ENCODE assay signal across 29 cellular contexts in genomic region chr2:106551466-106552130, GRCh38.
"Had no signal": no experiment of that assay in that cellular context is flagged by ENCODE, and none has a peak within 500 bp of the region (broad histone marks: within the 10 kb centered on the region; RNA-seq: fewer than 3 reads in every experiment).

No MANE protein-coding gene starts in this region.

- H3K36me3 ChIP-seq: ascending aorta, Peyer's patch, SJCRH30, WERI-Rb-1 had no signal

- DNase-seq: activated CD4-positive, alpha-beta T cell treated with anti-CD3 and anti-CD28 coated beads for 4 hours; activated CD8-positive, alpha-beta T cell treated with anti-CD3 and anti-CD28 coated beads, Interleukin-2, amount 10 ng/mL, durations not matched to agents 7 days and 5 days; activated naive CD4-positive, alpha-beta T cell; activated naive CD8-positive, alpha-beta T cell treated with anti-CD3 and anti-CD28 coated beads, Interleukin-2, amount 50 U/mL, for 24 hours; activated T-cell treated with anti-CD3 and anti-CD28 coated beads, Interleukin-2, amount 50 U/mL, for 72 hours; amniotic stem cell; body of pancreas; central memory CD4-positive, alpha-beta T cell; IMR-90; KBM-7; MV-4-11; NCI-H1092 treated with DMSO at 0.1 percent for 48 hours; NCI-H1436 treated with DMSO at 0.1 percent for 48 hours; NCI-H187; NCI-H2081; NCI-H510A treated with DMSO at 0.1 percent for 48 hours; NCI-H69; NK-92 treated with Interleukin-12 subunit alpha and Interleukin-12 subunit beta, amount 100 ng/mL, for 24 hours; Peyer's patch; Right ventricle myocardium superior; SJCRH30; SK-N-SH; T-helper 1 cell; WERI-Rb-1 had no signal

- H3K9me3 Mint-ChIP-seq: activated naive CD4-positive, alpha-beta T cell treated with anti-CD3 and anti-CD28 coated beads, Interleukin-2, amount 50 U/mL, for 24 hours; activated naive CD8-positive, alpha-beta T cell treated with anti-CD3 and anti-CD28 coated beads, Interleukin-2, amount 50 U/mL, for 24 hours; activated T-helper 2 cell treated with anti-CD3 and anti-CD28 coated beads, Interferon-gamma antibody, Interleukin-2, Interleukin-4, amounts not matched to agents 10 μg/mL and 5 μg/mL and 100 μg/mL, durations not matched to agents 14 hours and 24 hours and 36 hours had no signal

- ATAC-seq: activated CD4-positive, CD25-positive, alpha-beta regulatory T cell treated with anti-CD3 and anti-CD28 coated beads, Interleukin-2, amount 50 U/mL, for 24 hours; activated CD8-positive, alpha-beta T cell treated with anti-CD3 and anti-CD28 coated beads, Interleukin-2, amount 10 ng/mL, durations not matched to agents 7 days and 5 days; activated naive CD8-positive, alpha-beta T cell treated with anti-CD3 and anti-CD28 coated beads, Interleukin-2, amount 50 U/mL, for 24 hours; activated T-cell treated with anti-CD3 and anti-CD28 coated beads, Interleukin-2, amount 50 U/mL, for 72 hours; body of pancreas had no signal

- H3K4me2 ChIP-seq: SK-N-SH had no signal

- H3K36me3 Mint-ChIP-seq: activated naive CD4-positive, alpha-beta T cell treated with anti-CD3 and anti-CD28 coated beads, Interleukin-2, amount 50 U/mL, for 24 hours had no signal

- H3K4me3 Mint-ChIP-seq: activated CD8-positive, alpha-beta T cell treated with anti-CD3 and anti-CD28 coated beads, Interleukin-2, amount 10 ng/mL, durations not matched to agents 7 days and 5 days; activated naive CD4-positive, alpha-beta T cell treated with anti-CD3 and anti-CD28 coated beads, Interleukin-2, amount 50 U/mL, for 24 hours; activated naive CD8-positive, alpha-beta T cell treated with anti-CD3 and anti-CD28 coated beads, Interleukin-2, amount 50 U/mL, for 24 hours; activated T-cell treated with anti-CD3 and anti-CD28 coated beads, Interleukin-2, amount 50 U/mL, for 72 hours had no signal

- H3K27me3 Mint-ChIP-seq: activated naive CD4-positive, alpha-beta T cell treated with anti-CD3 and anti-CD28 coated beads, Interleukin-2, amount 50 U/mL, for 24 hours; activated naive CD8-positive, alpha-beta T cell treated with anti-CD3 and anti-CD28 coated beads, Interleukin-2, amount 50 U/mL, for 24 hours had no signal

- H3K4me1 ChIP-seq: ascending aorta, body of pancreas, Peyer's patch, SJCRH30 had no signal

- H3K4me3 ChIP-seq: ascending aorta, body of pancreas, Peyer's patch, SJCRH30 had no signal

- H3K9me2 ChIP-seq: SK-N-SH had no signal

- H3K27ac ChIP-seq: ascending aorta, body of pancreas, Peyer's patch, RWPE1, SJCRH30, WERI-Rb-1 had no signal

- H3K9me3 ChIP-seq: ascending aorta, body of pancreas, Peyer's patch, SJCRH30, SK-N-SH had no signal

- H3K27ac Mint-ChIP-seq: activated CD8-positive, alpha-beta T cell treated with anti-CD3 and anti-CD28 coated beads, Interleukin-2, amount 10 ng/mL, durations not matched to agents 7 days and 5 days; activated naive CD4-positive, alpha-beta T cell treated with anti-CD3 and anti-CD28 coated beads, Interleukin-2, amount 50 U/mL, for 24 hours; activated naive CD8-positive, alpha-beta T cell treated with anti-CD3 and anti-CD28 coated beads, Interleukin-2, amount 50 U/mL, for 24 hours; activated T-cell treated with anti-CD3 and anti-CD28 coated beads, Interleukin-2, amount 50 U/mL, for 72 hours; activated T-helper 2 cell treated with anti-CD3 and anti-CD28 coated beads, Interferon-gamma antibody, Interleukin-2, Interleukin-4, amounts not matched to agents 10 μg/mL and 5 μg/mL and 100 μg/mL, durations not matched to agents 14 hours and 24 hours and 36 hours had no signal

- H3K4me1 Mint-ChIP-seq: activated naive CD4-positive, alpha-beta T cell treated with anti-CD3 and anti-CD28 coated beads, Interleukin-2, amount 50 U/mL, for 24 hours; activated naive CD8-positive, alpha-beta T cell treated with anti-CD3 and anti-CD28 coated beads, Interleukin-2, amount 50 U/mL, for 24 hours had no signal

- H3K27me3 ChIP-seq: ascending aorta, body of pancreas, Peyer's patch, SJCRH30 had no signal

- H3K9ac ChIP-seq: SK-N-SH had no signal
